In genomic region chr15:40082195-40082868, GRCh38 we compare ENCODE assay signal across 1 cellular context.
TF ChIP-seq lines count a peak whose summit lies in the region.

No MANE protein-coding gene starts in this region.

TF ChIP-seq in HepG2, 621 proteins besides CTCF, POLR2A, EP300 and RAD21 (continued from another document and continues in another):
- TF ChIP-seq HMGXB3 (CRISPR knock-in tag; IDR thresholded peaks at IDR 0.05; ENCODE audit: borderline replicate concordance): no peak
- TF ChIP-seq ZNF850 (CRISPR knock-in tag; conservative IDR thresholded peaks at IDR 0.05): no peak
- no peak for TF ChIP-seq MAF1 (CRISPR knock-in tag; IDR thresholded peaks at IDR 0.05; ENCODE audit: borderline replicate concordance)
- no peak for TF ChIP-seq TP53 (CRISPR knock-in tag; conservative IDR thresholded peaks at IDR 0.05)
- TF ChIP-seq RNF219 (CRISPR knock-in tag; IDR thresholded peaks at IDR 0.05): no peak
- TF ChIP-seq ZNF780A (CRISPR knock-in tag; IDR thresholded peaks at IDR 0.05): no peak
- TF ChIP-seq IKZF1 (IDR thresholded peaks at IDR 0.05): no peak
- no peak for TF ChIP-seq FOXK1 (CRISPR knock-in tag; IDR thresholded peaks at IDR 0.05; ENCODE audit: borderline replicate concordance, low read depth)
- no peak for TF ChIP-seq STAT5B (CRISPR knock-in tag; IDR thresholded peaks at IDR 0.05)
- no peak for TF ChIP-seq ZSCAN31 (CRISPR knock-in tag; IDR thresholded peaks at IDR 0.05; ENCODE audit: low read depth)
- TF ChIP-seq ZNF687 (CRISPR knock-in tag; IDR thresholded peaks at IDR 0.05): peak; percentile 81
- no peak for TF ChIP-seq SIX4 (CRISPR knock-in tag; IDR thresholded peaks at IDR 0.05)
- no peak for TF ChIP-seq DRAP1 (CRISPR knock-in tag; IDR thresholded peaks at IDR 0.05)
- no peak for TF ChIP-seq STAG1 (CRISPR knock-in tag; IDR thresholded peaks at IDR 0.05)
- no peak for TF ChIP-seq ZNF326 (CRISPR knock-in tag; IDR thresholded peaks at IDR 0.05; ENCODE audit: borderline replicate concordance)
- TF ChIP-seq ZMYM2 (CRISPR knock-in tag; IDR thresholded peaks at IDR 0.05): no peak
- no peak for TF ChIP-seq ZNF75D (CRISPR knock-in tag; IDR thresholded peaks at IDR 0.05; ENCODE audit: borderline replicate concordance)
- peak; percentile 53 for TF ChIP-seq SALL1 (CRISPR knock-in tag; IDR thresholded peaks at IDR 0.05)
- 0 out of 2 replicates have a peak, but pooled peaks have one; percentile 39 for TF ChIP-seq MIXL1 (CRISPR knock-in tag; IDR thresholded peaks at IDR 0.05)
- TF ChIP-seq MXD4 (CRISPR knock-in tag; IDR thresholded peaks at IDR 0.05): no peak
- TF ChIP-seq KMT2A (CRISPR knock-in tag; IDR thresholded peaks at IDR 0.05): no peak
- no peak for TF ChIP-seq ZNF333 (CRISPR knock-in tag; IDR thresholded peaks at IDR 0.05; ENCODE audit: borderline replicate concordance)
- no peak for TF ChIP-seq REST (IDR thresholded peaks at IDR 0.05; ENCODE audit: borderline replicate concordance in 1 of 2, low read depth in 1 of 2, low read length in 2 of 2)
- no peak for TF ChIP-seq KLF13 (CRISPR knock-in tag; IDR thresholded peaks at IDR 0.05)
- no peak for TF ChIP-seq ZNF10 (CRISPR knock-in tag; IDR thresholded peaks at IDR 0.05; ENCODE audit: borderline replicate concordance, low read depth)
- no peak for TF ChIP-seq ZNF7 (CRISPR knock-in tag; IDR thresholded peaks at IDR 0.05)
- TF ChIP-seq ZMAT3 (CRISPR knock-in tag; conservative IDR thresholded peaks at IDR 0.05): 0 out of 2 replicates have a peak, but pooled peaks have one; percentile 25
- TF ChIP-seq ZNF790 (CRISPR knock-in tag; IDR thresholded peaks at IDR 0.05; ENCODE audit: borderline replicate concordance): no peak
- TF ChIP-seq PBX3 (CRISPR knock-in tag; IDR thresholded peaks at IDR 0.05; ENCODE audit: borderline replicate concordance): no peak
- TF ChIP-seq TBL1XR1 (IDR thresholded peaks at IDR 0.05; ENCODE audit: borderline replicate concordance, low read length, partially characterized antibody): no peak
- TF ChIP-seq SETDB1 (CRISPR knock-in tag; IDR thresholded peaks at IDR 0.05; ENCODE audit: borderline replicate concordance): no peak
- peak; percentile 53; the same call in 1 of the 2 replicates for TF ChIP-seq HIC2 (CRISPR knock-in tag; IDR thresholded peaks at IDR 0.05; ENCODE audit: low read depth)
- TF ChIP-seq ZBTB38 (CRISPR knock-in tag; IDR thresholded peaks at IDR 0.05): no peak
- no peak for TF ChIP-seq PTBP1 (IDR thresholded peaks at IDR 0.05; ENCODE audit: low read depth, low read length, poor library complexity, severe bottlenecking)
- TF ChIP-seq ZNF879 (CRISPR knock-in tag; IDR thresholded peaks at IDR 0.05): no peak
- no peak for TF ChIP-seq NAIF1 (CRISPR knock-in tag; IDR thresholded peaks at IDR 0.05; ENCODE audit: borderline replicate concordance)
- no peak for TF ChIP-seq MED8 (CRISPR knock-in tag; IDR thresholded peaks at IDR 0.05; ENCODE audit: insufficient replicate concordance)
- no peak for TF ChIP-seq CENPBD1 (CRISPR knock-in tag; IDR thresholded peaks at IDR 0.05; ENCODE audit: borderline replicate concordance, low read depth)
- TF ChIP-seq FLYWCH1 (CRISPR knock-in tag; IDR thresholded peaks at IDR 0.05): no peak
- no peak for TF ChIP-seq ATF2 (CRISPR knock-in tag; IDR thresholded peaks at IDR 0.05)
- TF ChIP-seq ZNF674 (CRISPR knock-in tag; IDR thresholded peaks at IDR 0.05; ENCODE audit: low read depth): no peak
- peak; percentile 20; the same call in 1 of the 2 replicates for TF ChIP-seq TFDP1 (CRISPR knock-in tag; IDR thresholded peaks at IDR 0.05; ENCODE audit: borderline replicate concordance)
- TF ChIP-seq ZNF720 (CRISPR knock-in tag; IDR thresholded peaks at IDR 0.05): no peak
